15 cellular contexts compared by ENCODE assay signal in genomic region chr15:57752426-57752825, GRCh38. TPM values are rescaled to one million over a fixed set of nuclear protein-coding genes. Genes with fewer than 3 reads are reported as not detected.
DNase-seq lines count a peak whose midpoint lies in the region; ATAC-seq, FAIRE-seq and TF ChIP-seq lines count a peak whose summit lies in the region.
"Had no signal": no experiment of that assay in that cellular context is flagged by ENCODE, and none has a peak within 500 bp of the region (broad histone marks: within the 10 kb centered on the region; RNA-seq: fewer than 3 reads in every experiment).

No MANE protein-coding gene starts in this region.

- no peak overlapping the region for H3K4me3 ChIP-seq in HEK293 (ENCODE audit: low read depth, low read length)

- peak overlapping the region; percentile 34 for H3K27ac Mint-ChIP-seq in stimulated activated naive B cell treated with anti-CD40 and anti-IgM and Interleukin-4, amounts not matched to agents 10 μg/mL and 1 μg/mL and 100 μg/mL, for 72 hours

- H3K4me1 ChIP-seq in HEK293 (ENCODE audit: control insufficient read depth, insufficient read depth, low read length) = peaks cover 4% of the 10 kb centered on the region; the same call in 1 of the 2 replicates
- H3K4me1 ChIP-seq: Caco-2 had no signal

- H3K36me3 ChIP-seq in HEK293 (ENCODE audit: control insufficient read depth in 2 of 2, insufficient read depth in 1 of 2, low read length in 2 of 2) = no peaks in the 10 kb centered on the region

- TF ChIP-seq CTCF in HEK293 (tag by site-specific recombination; IDR thresholded peaks at IDR 0.05) = no peak

- no peaks in the 10 kb centered on the region for H3K27me3 Mint-ChIP-seq in stimulated activated naive B cell treated with anti-CD40 and anti-IgM and Interleukin-4, amounts not matched to agents 10 μg/mL and 1 μg/mL and 100 μg/mL, for 72 hours
- H3K27me3 Mint-ChIP-seq: central memory CD8-positive, alpha-beta T cell had no signal

- no peaks in the 10 kb centered on the region for H3K36me3 Mint-ChIP-seq in stimulated activated naive B cell treated with anti-CD40 and anti-IgM and Interleukin-4, amounts not matched to agents 10 μg/mL and 1 μg/mL and 100 μg/mL, for 72 hours

- POLR2A ChIA-PET in HEK293 (lab: Yijun Ruan, JAX) = no interaction called here

- no peak overlapping the region for H3K4me3 Mint-ChIP-seq in stimulated activated naive B cell treated with anti-CD40 and anti-IgM and Interleukin-4, amounts not matched to agents 10 μg/mL and 1 μg/mL and 100 μg/mL, for 72 hours
- H3K4me3 Mint-ChIP-seq: central memory CD8-positive, alpha-beta T cell had no signal

- no peak for FAIRE-seq in urothelium cell line (lab: Jason Lieb, UNC)
- FAIRE-seq: GM12892 had no signal

- H3K27ac ChIP-seq in HEK293 (ENCODE audit: extremely low read depth, low read depth, low read length) = no peak overlapping the region

- no peaks in the 10 kb centered on the region for H3K4me1 Mint-ChIP-seq in stimulated activated naive B cell treated with anti-CD40 and anti-IgM and Interleukin-4, amounts not matched to agents 10 μg/mL and 1 μg/mL and 100 μg/mL, for 72 hours
- H3K4me1 Mint-ChIP-seq: central memory CD8-positive, alpha-beta T cell had no signal

- DNase-seq in dermis blood vessel endothelial cell (peak; percentile 9), inferior parietal cortex (ENCODE audit: extremely low spot score) (peak; percentile 8), urothelium cell line (ENCODE audit: low spot score) (no peak), NOMO-1 (lab: John Stamatoyannopoulos, UW; ENCODE audit: unreplicated experiment in 2 of 2) (no peak)
- no peak for DNase-seq in stimulated activated naive B cell treated with anti-CD40 and anti-IgM and Interleukin-4, amounts not matched to agents 10 μg/mL and 1 μg/mL and 100 μg/mL, for 72 hours
- DNase-seq: activated CD4-positive, alpha-beta T cell treated with anti-CD3 and anti-CD28 coated beads, Interleukin-2, amount 50 U/mL, for 4 hours; activated gamma-delta T cell treated with Interleukin-2 at 50 U/mL for 16 hours; Caco-2; NCI-H1105 treated with DMSO at 0.1 percent for 48 hours; NCI-H748 treated with DMSO at 0.1 percent for 48 hours had no signal

- no peaks in the 10 kb centered on the region for H3K9me3 ChIP-seq in HEK293 (ENCODE audit: control insufficient read depth, insufficient read depth, low read depth, low read length)
- H3K9me3 ChIP-seq: Caco-2 had no signal

- H3K9me3 Mint-ChIP-seq in stimulated activated naive B cell treated with anti-CD40 and anti-IgM and Interleukin-4, amounts not matched to agents 10 μg/mL and 1 μg/mL and 100 μg/mL, for 72 hours = no peaks in the 10 kb centered on the region
- H3K9me3 Mint-ChIP-seq: central memory CD8-positive, alpha-beta T cell had no signal

- no peak for ATAC-seq in stimulated activated naive B cell treated with anti-CD40 and anti-IgM and Interleukin-4, amounts not matched to agents 10 μg/mL and 1 μg/mL and 100 μg/mL, for 72 hours (replicated peaks)
- ATAC-seq in SK-N-SH treated with all-trans-retinoic acid at 6 μM for 48 hours = no peak
- no peak for ATAC-seq in esophagus mucosa

- CTCF ChIA-PET in HEK293 (lab: Yijun Ruan, JAX) = interaction anchor here (0.5 to 4.9 kb wide), 6 partner anchors 25 to 1237 kb away, joined by 3 to 57 read pairs (median 3); partner anchors contain the start of gene ALDH1A2

TF ChIP-seq in HEK293, 187 proteins besides CTCF, POLR2A, EP300 and RAD21:
- no peak for TF ChIP-seq PRDM2 (tag by site-specific recombination; IDR thresholded peaks at IDR 0.05; ENCODE audit: borderline replicate concordance)
- peak; percentile 54 for TF ChIP-seq ZFHX2 (tag by site-specific recombination; conservative IDR thresholded peaks at IDR 0.05)
- TF ChIP-seq ZNF24 (tag by site-specific recombination; IDR thresholded peaks at IDR 0.05) = no peak
- no peak for TF ChIP-seq HOXD13 (CRISPR knock-in tag; IDR thresholded peaks at IDR 0.05; ENCODE audit: borderline replicate concordance)
- peak; percentile 57; the same call in 1 of the 2 replicates for TF ChIP-seq EGR2 (tag by site-specific recombination; IDR thresholded peaks at IDR 0.05; ENCODE audit: low read depth)
TF ChIP-seq in HEK293: peak in this region for 2.

TF ChIP-seq in SK-N-SH treated with all-trans-retinoic acid at 6 μM for 48 hours, 23 proteins besides CTCF, POLR2A, EP300 and RAD21 (continues in another document):
- TF ChIP-seq CREB5 (CRISPR knock-in tag; IDR thresholded peaks at IDR 0.05; ENCODE audit: low read depth) (no peak), GLIS3 (CRISPR knock-in tag; IDR thresholded peaks at IDR 0.05) (no peak), PATZ1 (CRISPR knock-in tag; IDR thresholded peaks at IDR 0.05; ENCODE audit: borderline replicate concordance) (no peak), ZC3H10 (CRISPR knock-in tag; IDR thresholded peaks at IDR 0.05) (no peak), ZNF70 (CRISPR knock-in tag; IDR thresholded peaks at IDR 0.05) (no peak), POU6F1 (CRISPR knock-in tag; IDR thresholded peaks at IDR 0.05; ENCODE audit: borderline replicate concordance, low read depth) (no peak), RARB (CRISPR knock-in tag; IDR thresholded peaks at IDR 0.05) (no peak), ZFP30 (CRISPR knock-in tag; IDR thresholded peaks at IDR 0.05) (no peak), ZNF565 (CRISPR knock-in tag; conservative IDR thresholded peaks at IDR 0.05; ENCODE audit: low read depth) (no peak), TSHZ2 (CRISPR knock-in tag; IDR thresholded peaks at IDR 0.05) (no peak), ARNTL (CRISPR knock-in tag; IDR thresholded peaks at IDR 0.05; ENCODE audit: borderline replicate concordance, low read depth) (no peak), OSR1 (CRISPR knock-in tag; IDR thresholded peaks at IDR 0.05) (no peak), TOX (CRISPR knock-in tag; IDR thresholded peaks at IDR 0.05; ENCODE audit: borderline replicate concordance) (no peak), ZNF8 (CRISPR knock-in tag; IDR thresholded peaks at IDR 0.05) (no peak), TCF4 (CRISPR knock-in tag; IDR thresholded peaks at IDR 0.05; ENCODE audit: borderline replicate concordance) (no peak)

RNA-seq across cellular contexts. Expression of gene POLR2M, which starts 45.9 kb away (rescaled TPM):
- total RNA-seq in dermis blood vessel endothelial cell = 178 and 224 TPM in 2 replicates
- total RNA-seq in esophagus mucosa = 35.3 TPM

Comparison
In these comparisons a context has a peak if more than half of its experiments do, and no peak if none do; other contexts are left out.
1. DNase-seq: peak in dermis blood vessel endothelial cell (single experiment) and inferior parietal cortex (single experiment); none in stimulated activated naive B cell treated with anti-CD40 and anti-IgM and Interleukin-4, amounts not matched to agents 10 μg/mL and 1 μg/mL and 100 μg/mL, for 72 hours (single experiment), urothelium cell line (single experiment) and NOMO-1 (0 of 2).